In genomic region chr5:176620333-176620981, GRCh38 we compare ENCODE assay signal across 9 cellular contexts. TPM values are rescaled to one million over a fixed set of nuclear protein-coding genes. Genes with fewer than 3 reads are reported as not detected.
DNase-seq lines count a peak whose midpoint lies in the region; ATAC-seq lines count a peak whose summit lies in the region.
"Had no signal": no experiment of that assay in that cellular context is flagged by ENCODE, and none has a peak within 500 bp of the region (broad histone marks: within the 10 kb centered on the region; RNA-seq: fewer than 3 reads in every experiment).

No MANE protein-coding gene starts in this region.

- no peak for ATAC-seq in stimulated activated naive CD8-positive, alpha-beta T cell treated with anti-CD3 and anti-CD28 coated beads, Interleukin-15, Interleukin-2, amounts not matched to agents 100 U/mL and 50 U/mL, for 24 hours
- ATAC-seq in activated T-helper 17 cell treated with anti-CD3 and anti-CD28 coated beads, Interleukin-2, amount 50 U/mL, for 72 hours (replicated peaks) = no peak

- H3K4me1 Mint-ChIP-seq in stimulated activated naive CD8-positive, alpha-beta T cell treated with anti-CD3 and anti-CD28 coated beads, Interleukin-15, Interleukin-2, amounts not matched to agents 100 ng/mL and 50 ng/mL, for 24 hours (ENCODE audit: low read depth) = peaks cover 16% of the 10 kb centered on the region
- peaks cover 4% of the 10 kb centered on the region for H3K4me1 Mint-ChIP-seq in activated T-helper 17 cell treated with anti-CD3 and anti-CD28 coated beads, Interleukin-2, amount 50 U/mL, for 72 hours
- peaks cover 9 to 30% of the 10 kb centered on the region in 2 donors for H3K4me1 Mint-ChIP-seq in immature natural killer cell

- peak overlapping the region; percentile 31 for H3K27ac Mint-ChIP-seq in stimulated activated naive CD8-positive, alpha-beta T cell treated with anti-CD3 and anti-CD28 coated beads, Interleukin-15, Interleukin-2, amounts not matched to agents 100 ng/mL and 50 ng/mL, for 24 hours
- no peak overlapping the region for H3K27ac Mint-ChIP-seq in activated T-helper 17 cell treated with anti-CD3 and anti-CD28 coated beads, Interleukin-2, amount 50 U/mL, for 72 hours
- H3K27ac Mint-ChIP-seq in immature natural killer cell = no peak overlapping the region

- H3K36me3 Mint-ChIP-seq in stimulated activated naive CD8-positive, alpha-beta T cell treated with anti-CD3 and anti-CD28 coated beads, Interleukin-15, Interleukin-2, amounts not matched to agents 100 ng/mL and 50 ng/mL, for 24 hours (ENCODE audit: low read depth) = no peaks in the 10 kb centered on the region
- H3K36me3 Mint-ChIP-seq in activated T-helper 17 cell treated with anti-CD3 and anti-CD28 coated beads, Interleukin-2, amount 50 U/mL, for 72 hours (ENCODE audit: low read depth) = no peaks in the 10 kb centered on the region
- peaks cover 0 to 3% (median 0%) of the 10 kb centered on the region in 3 donors for H3K36me3 Mint-ChIP-seq in immature natural killer cell

- peak overlapping the region; percentile 60 for H3K4me3 Mint-ChIP-seq in stimulated activated naive CD8-positive, alpha-beta T cell treated with anti-CD3 and anti-CD28 coated beads, Interleukin-15, Interleukin-2, amounts not matched to agents 100 ng/mL and 50 ng/mL, for 24 hours
- peak overlapping the region; percentile 57 for H3K4me3 Mint-ChIP-seq in activated T-helper 17 cell treated with anti-CD3 and anti-CD28 coated beads, Interleukin-2, amount 50 U/mL, for 72 hours
- peak overlapping the region; percentile 65 to 82 (median 72) for H3K4me3 Mint-ChIP-seq in immature natural killer cell

- H3K9me3 Mint-ChIP-seq in stimulated activated naive CD8-positive, alpha-beta T cell treated with anti-CD3 and anti-CD28 coated beads, Interleukin-15, Interleukin-2, amounts not matched to agents 100 ng/mL and 50 ng/mL, for 24 hours = no peaks in the 10 kb centered on the region
- H3K9me3 Mint-ChIP-seq in activated T-helper 17 cell treated with anti-CD3 and anti-CD28 coated beads, Interleukin-2, amount 50 U/mL, for 72 hours = no peaks in the 10 kb centered on the region
- H3K9me3 Mint-ChIP-seq in immature natural killer cell = no peaks in the 10 kb centered on the region

- no peak for DNase-seq in stimulated activated naive CD8-positive, alpha-beta T cell treated with anti-CD3 and anti-CD28 coated beads, Interleukin-15, Interleukin-2, amounts not matched to agents 100 U/mL and 50 U/mL, for 24 hours
- DNase-seq in immature natural killer cell (peak in 1 of 3 donors; percentile 12), mesenteric fat pad (ENCODE audit: low spot score) (no peak), GDM1 (lab: John Stamatoyannopoulos, UW) (no peak), 8988T (no peak), iPS-NIHi7 (ENCODE audit: extremely low spot score) (no peak)

- H3K27me3 Mint-ChIP-seq in stimulated activated naive CD8-positive, alpha-beta T cell treated with anti-CD3 and anti-CD28 coated beads, Interleukin-15, Interleukin-2, amounts not matched to agents 100 ng/mL and 50 ng/mL, for 24 hours = peaks cover 73% of the 10 kb centered on the region
- H3K27me3 Mint-ChIP-seq in activated T-helper 17 cell treated with anti-CD3 and anti-CD28 coated beads, Interleukin-2, amount 50 U/mL, for 72 hours = peaks cover 31% of the 10 kb centered on the region
- H3K27me3 Mint-ChIP-seq in immature natural killer cell (ENCODE audit: low read depth in 3 of 3) = peaks cover 19 to 27% (median 22%) of the 10 kb centered on the region in 3 donors

RNA-seq across cellular contexts. Expression of gene SNCB, which starts 9.9 kb away (rescaled TPM):
- not detected for total RNA-seq in activated T-helper 17 cell treated with anti-CD3 and anti-CD28 coated beads, Interleukin-2, amount 50 U/mL, for 72 hours
- under 1 TPM in 1 of 3 donors, not detected in 2; 0.26 TPM for polyA plus RNA-seq in immature natural killer cell
- not detected for total RNA-seq in mesenteric fat pad
- total RNA-seq: posterior vena cava had no signal

RNA-seq across cellular contexts. Expression of gene EIF4E1B, which starts 10.0 kb away (rescaled TPM):
- not detected for total RNA-seq in activated T-helper 17 cell treated with anti-CD3 and anti-CD28 coated beads, Interleukin-2, amount 50 U/mL, for 72 hours
- not detected for polyA plus RNA-seq in immature natural killer cell
- not detected for total RNA-seq in mesenteric fat pad
- total RNA-seq: posterior vena cava had no signal

RNA-seq across cellular contexts. Expression of gene GPRIN1, which starts 10.5 kb away (rescaled TPM):
- total RNA-seq in activated T-helper 17 cell treated with anti-CD3 and anti-CD28 coated beads, Interleukin-2, amount 50 U/mL, for 72 hours = 1 to 10 TPM; 4.8 to 8.9 TPM
- polyA plus RNA-seq in immature natural killer cell = under 1 TPM; 0.34 to 0.63 (median 0.46) TPM
- 1.3 TPM for total RNA-seq in mesenteric fat pad

RNA-seq across cellular contexts. Expression of gene TSPAN17, which starts 26.8 kb away (rescaled TPM):
- total RNA-seq in activated T-helper 17 cell treated with anti-CD3 and anti-CD28 coated beads, Interleukin-2, amount 50 U/mL, for 72 hours = 10 to 100 TPM; 26.7 to 53.0 TPM
- polyA plus RNA-seq in immature natural killer cell = 10 to 100 TPM; 45.2 to 53.0 (median 49.4) TPM
- total RNA-seq in mesenteric fat pad = 29.7 TPM
